ENCODE assay signal across 8 cellular contexts in the genomic region with DNA sequence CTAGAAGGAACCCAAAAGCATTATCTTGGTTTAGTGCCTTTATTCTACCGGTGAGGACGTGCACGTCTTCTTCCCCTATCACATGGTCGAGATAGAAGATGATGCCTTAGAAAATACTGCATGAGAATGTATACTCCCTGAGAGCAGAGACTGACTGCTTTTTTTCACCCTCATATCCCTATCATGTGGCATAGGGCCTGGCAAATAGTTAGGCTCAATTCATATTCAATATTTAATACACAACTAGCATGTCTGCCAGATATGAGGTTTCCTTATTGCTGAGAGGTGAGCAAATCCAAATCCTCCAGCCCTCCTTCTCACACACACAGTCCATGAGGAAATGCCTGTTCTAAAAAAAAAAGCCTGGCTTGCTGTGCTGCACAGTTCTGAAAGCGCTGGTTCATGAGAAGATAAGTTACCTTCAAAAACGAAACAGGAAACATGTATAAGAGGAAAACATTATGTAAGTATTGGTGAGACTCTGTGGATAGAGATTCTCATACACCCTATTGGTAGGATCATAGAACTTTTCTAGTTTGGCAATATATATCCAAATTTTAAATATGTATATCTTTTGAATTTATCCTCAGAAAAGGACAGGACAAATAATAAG. TPM values are rescaled to one million over a fixed set of nuclear protein-coding genes. Genes with fewer than 3 reads are reported as not detected.
DNase-seq lines count a peak whose midpoint lies in the region; ATAC-seq, FAIRE-seq and TF ChIP-seq lines count a peak whose summit lies in the region.

No MANE protein-coding gene starts in this region.

- POLR2A ChIA-PET in K562 (lab: Yijun Ruan, JAX): no interaction called here

- H3K27ac ChIP-seq in KMS-11: peak overlapping the region; percentile 67
- peak overlapping the region; percentile 71 for H3K27ac ChIP-seq in K562 (ENCODE audit: extremely low read depth, low read depth, low read length)

- H3K4me1 Mint-ChIP-seq in activated CD8-positive, alpha-beta memory T cell treated with anti-CD3 and anti-CD28 coated beads, Interleukin-2, amount 10 ng/mL, durations not matched to agents 7 days and 5 days: peaks cover 10% of the 10 kb centered on the region
- peaks cover 24% of the 10 kb centered on the region for H3K4me1 Mint-ChIP-seq in stimulated activated naive CD8-positive, alpha-beta T cell treated with anti-CD3 and anti-CD28 coated beads, Interleukin-15, amount 100 ng/mL, for 72 hours

- H3K36me3 Mint-ChIP-seq in activated CD8-positive, alpha-beta memory T cell treated with anti-CD3 and anti-CD28 coated beads, Interleukin-2, amount 10 ng/mL, durations not matched to agents 7 days and 5 days: peaks cover 8% of the 10 kb centered on the region

- no TSS peak for BruUV-seq in K562 (replicated peaks; lab: Mats Ljungman, UMichigan)

- H3K9ac ChIP-seq in KMS-11: peak overlapping the region; percentile 26
- H3K9ac ChIP-seq in K562 (ENCODE audit: insufficient read depth in 1 of 2, low read depth in 2 of 2, low read length in 2 of 2): peak overlapping the region in 1 of 2 experiments; percentile 44; a peak in 2 of 4 replicates

- H3K4me3 Mint-ChIP-seq in activated CD8-positive, alpha-beta memory T cell treated with anti-CD3 and anti-CD28 coated beads, Interleukin-2, amount 10 ng/mL, durations not matched to agents 7 days and 5 days: peak overlapping the region; percentile 35
- H3K4me3 Mint-ChIP-seq in stimulated activated naive CD8-positive, alpha-beta T cell treated with anti-CD3 and anti-CD28 coated beads, Interleukin-15, amount 100 ng/mL, for 72 hours: peak overlapping the region; percentile 60 to 63

- FAIRE-seq in K562 (lab: Jason Lieb, UNC): peak; percentile 63

- no peaks in the 10 kb centered on the region for H3K27me3 ChIP-seq in KMS-11 (ENCODE audit: insufficient read depth, low read depth)
- H3K27me3 ChIP-seq in K562 (ENCODE audit: control insufficient read depth in 2 of 2, insufficient read depth in 2 of 2, low read length in 2 of 2): no peaks in the 10 kb centered on the region

- no peaks in the 10 kb centered on the region for H3K27me3 Mint-ChIP-seq in activated CD8-positive, alpha-beta memory T cell treated with anti-CD3 and anti-CD28 coated beads, Interleukin-2, amount 10 ng/mL, durations not matched to agents 7 days and 5 days
- H3K27me3 Mint-ChIP-seq in stimulated activated naive CD8-positive, alpha-beta T cell treated with anti-CD3 and anti-CD28 coated beads, Interleukin-15, amount 100 ng/mL, for 72 hours: no peaks in the 10 kb centered on the region

- TF ChIP-seq CTCF in KMS-11 (conservative IDR thresholded peaks at IDR 0.05; ENCODE audit: low read depth, low read length) (0 out of 2 replicates have a peak, but pooled peaks have one; percentile 28), K562 (IDR thresholded peaks at IDR 0.05 in 2 of 3, conservative IDR thresholded peaks at IDR 0.05 in 1 of 3; ENCODE audit: insufficient read depth in 2 of 3, low read depth in 1 of 3, low read length in 3 of 3) (no peak)

- H3K4me3 ChIP-seq in KMS-11 (IDR thresholded peaks at IDR 0.05; ENCODE audit: insufficient read depth, low read depth, low read length) (peak overlapping the region; percentile 27), K562 (no peak overlapping the region)

- in situ Hi-C loops in K562 (cut with MboI): no loop called here

- H3K9me1 ChIP-seq in K562 (ENCODE audit: control insufficient read depth, insufficient read depth, low read length): no peaks in the 10 kb centered on the region

- no peak for TF ChIP-seq RAD21 in K562 (CRISPR knock-in tag; conservative IDR thresholded peaks at IDR 0.05 in 1 of 2, IDR thresholded peaks at IDR 0.05 in 1 of 2)

- H2AFZ ChIP-seq in KMS-11 (ENCODE audit: low read depth) (peak overlapping the region; percentile 66), K562 (ENCODE audit: low read depth, low read length) (peak overlapping the region; percentile 92)

- no peak for DNase-seq in activated CD8-positive, alpha-beta memory T cell treated with anti-CD3 and anti-CD28 coated beads, Interleukin-2, amount 10 ng/mL, durations not matched to agents 7 days and 5 days
- DNase-seq in activated CD8-positive, alpha-beta memory T cell treated with anti-CD3 and anti-CD28 coated beads, Interleukin-2, amount 50 U/mL, for 4 hours: no peak
- DNase-seq in K562 (ENCODE audit: extremely low read depth in 1 of 4, low spot score in 3 of 4) (peak in 2 of 4 experiments; percentile 31 to 55), glomerular visceral epithelial cell (ENCODE audit: extremely low spot score) (no peak)
- no peak for DNase-seq in stimulated activated naive CD8-positive, alpha-beta T cell treated with anti-CD3 and anti-CD28 coated beads, Interleukin-15, amount 100 ng/mL, for 72 hours
- no peak for DNase-seq in activated CD4-positive, alpha-beta T cell treated with anti-CD3 and anti-CD28 coated beads for 4 hours

- no peak for TF ChIP-seq POLR2A in K562 (conservative IDR thresholded peaks at IDR 0.05)

- no peaks in the 10 kb centered on the region for H3K9me3 ChIP-seq in K562 (replicated peaks; ENCODE audit: control insufficient read depth, insufficient read depth, low read depth, low read length)

- peak overlapping the region; percentile 91 for H3K27ac Mint-ChIP-seq in activated CD8-positive, alpha-beta memory T cell treated with anti-CD3 and anti-CD28 coated beads, Interleukin-2, amount 10 ng/mL, durations not matched to agents 7 days and 5 days
- peak overlapping the region; percentile 67 to 70 for H3K27ac Mint-ChIP-seq in stimulated activated naive CD8-positive, alpha-beta T cell treated with anti-CD3 and anti-CD28 coated beads, Interleukin-15, amount 100 ng/mL, for 72 hours

- whole genome bisulfite sequencing in K562 (ENCODE audit: insufficient coverage, low coverage, missing lambda C conversion rate): 24% methylated on average over 6 of the region's 6 CpGs

- no peak; the same call in 1 of the 2 replicates for TF ChIP-seq EP300 in K562 (IDR thresholded peaks at IDR 0.05; ENCODE audit: low read length)

- peak; percentile 95 for ATAC-seq in activated CD8-positive, alpha-beta memory T cell treated with anti-CD3 and anti-CD28 coated beads, Interleukin-2, amount 10 ng/mL, durations not matched to agents 7 days and 5 days
- ATAC-seq in K562 (peak; percentile 74), HG02973 (IDR thresholded peaks at IDR 0.05; ENCODE audit: unreplicated experiment) (no peak)
- ATAC-seq in stimulated activated naive CD8-positive, alpha-beta T cell treated with anti-CD3 and anti-CD28 coated beads, Interleukin-15, amount 100 ng/mL, for 72 hours: peak; percentile 93

- CTCF ChIA-PET in activated CD8-positive, alpha-beta memory T cell treated with anti-CD3 and anti-CD28 coated beads, Interleukin-2, amount 10 ng/mL, durations not matched to agents 7 days and 5 days (lab: Charles Lee): no interaction called here
- CTCF ChIA-PET in K562 (lab: Yijun Ruan, JAX; ENCODE audit: low intra/inter-chr PET ratio): no interaction called here

- no peaks in the 10 kb centered on the region for H4K20me1 ChIP-seq in KMS-11 (ENCODE audit: insufficient read depth)
- no peaks in the 10 kb centered on the region for H4K20me1 ChIP-seq in K562 (replicated peaks; ENCODE audit: control insufficient read depth, insufficient read depth, low read length)

- intact Hi-C loops in K562 (cut with micrococcal nuclease): loop anchor here (5.0 kb wide), 1 partner anchor 186 kb away; a partner anchor contains a TSS

- H3K4me1 ChIP-seq in KMS-11 (ENCODE audit: low read depth, poor library complexity, severe bottlenecking) (peaks cover 21% of the 10 kb centered on the region), K562 (replicated peaks in 1 of 2; ENCODE audit: control insufficient read depth in 2 of 2, insufficient read depth in 2 of 2, low read length in 2 of 2) (peaks cover 9 to 29% of the 10 kb centered on the region in 2 experiments; a peak in 4 of 5 replicates)

- H3K36me3 ChIP-seq in KMS-11 (ENCODE audit: insufficient read depth) (no peaks in the 10 kb centered on the region), K562 (ENCODE audit: control insufficient read depth, insufficient read depth, low read length) (no peaks in the 10 kb centered on the region)

- peaks cover 4% of the 10 kb centered on the region for H3K9me3 Mint-ChIP-seq in activated CD8-positive, alpha-beta memory T cell treated with anti-CD3 and anti-CD28 coated beads, Interleukin-2, amount 10 ng/mL, durations not matched to agents 7 days and 5 days (ENCODE audit: low read depth)
- peaks cover 7 to 9% of the 10 kb centered on the region in 2 donors for H3K9me3 Mint-ChIP-seq in stimulated activated naive CD8-positive, alpha-beta T cell treated with anti-CD3 and anti-CD28 coated beads, Interleukin-15, amount 100 ng/mL, for 72 hours

- H3K4me2 ChIP-seq in KMS-11: peak overlapping the region; percentile 65
- H3K4me2 ChIP-seq in K562 (ENCODE audit: insufficient read depth, low read length): peak overlapping the region; percentile 52

- H3K79me2 ChIP-seq in KMS-11 (ENCODE audit: insufficient read depth, low read depth) (no peaks in the 10 kb centered on the region), K562 (ENCODE audit: control insufficient read depth, insufficient read depth, low read length) (no peaks in the 10 kb centered on the region)

TF ChIP-seq in K562, 482 proteins besides CTCF, POLR2A, EP300 and RAD21 (continues in another document):
- TF ChIP-seq ZNF384 (IDR thresholded peaks at IDR 0.05; ENCODE audit: low read depth, low read length): peak; percentile 80

RNA-seq across cellular contexts. Expression of a gene that starts 15.5 kb away (rescaled TPM):
- 10 to 100 TPM; 58.4 to 74.4 TPM for total RNA-seq in activated CD8-positive, alpha-beta memory T cell treated with anti-CD3 and anti-CD28 coated beads, Interleukin-2, amount 10 ng/mL, durations not matched to agents 7 days and 5 days
- total RNA-seq in K562 (2011; cell fraction: chromatin; rRNA removed; ENCODE audit: low replicate concordance): 62.8 and 189 TPM in 2 replicates
- 38.7 and 57.9 TPM in 2 replicates for total RNA-seq in K562 (2011; cell fraction: nucleolus; rRNA removed)
- 77.0 and 137 TPM in 2 replicates for total RNA-seq in K562 (2011; cell fraction: nucleoplasm; rRNA removed)
- total RNA-seq in K562 (2014; rRNA removed): 29.4 and 36.9 TPM in 2 replicates
- total RNA-seq in K562 (2014; rRNA removed; fragmentation: Illumina TruSeq; extraction: Trizol): 52.7 and 62.3 TPM in 2 replicates
- 44.8 and 50.7 TPM in 2 replicates for total RNA-seq in K562 (2015; rRNA removed; fragmentation: Illumina TruSeq; extraction: Trizol)
- total RNA-seq in K562 (2021): 40.1 and 40.6 TPM in 2 replicates
- 25.0 and 34.4 TPM in 2 replicates for polyA plus RNA-seq in K562 (2011; rRNA removed)
- polyA plus RNA-seq in K562 (2011; cell fraction: cytosol; rRNA removed): 6.8 and 12.6 TPM in 2 replicates
- 16.4 and 18.5 TPM in 2 replicates for polyA plus RNA-seq in K562 (2011; cell fraction: nucleus; rRNA removed)
- 16.3 and 25.4 TPM in 2 replicates for polyA plus RNA-seq in K562 (2012)
- 24.3 and 27.5 TPM in 2 replicates for polyA plus RNA-seq in K562 (2014; fragmentation: Illumina TruSeq; extraction: Trizol)
- 10 to 100 TPM; 10.6 to 12.3 TPM for polyA plus RNA-seq in K562 (2014; fragmentation: Nextera tagmentation; extraction: Ambion mirVana)
- polyA plus RNA-seq in K562 (2014; rRNA removed): 16.8 and 18.1 TPM in 2 replicates
- 124 and 128 TPM in 2 replicates for polyA minus RNA-seq in K562 (2011; rRNA and poly(A)+ RNA removed)
- polyA minus RNA-seq in K562 (2011; cell fraction: cytosol; rRNA and poly(A)+ RNA removed): 34.7 and 48.2 TPM in 2 replicates
- 53.2 and 81.9 TPM in 2 replicates for polyA minus RNA-seq in K562 (2011; cell fraction: nucleus; rRNA and poly(A)+ RNA removed)
